Comparison of ENCODE assay signal across 8 cellular contexts in the genomic region with DNA sequence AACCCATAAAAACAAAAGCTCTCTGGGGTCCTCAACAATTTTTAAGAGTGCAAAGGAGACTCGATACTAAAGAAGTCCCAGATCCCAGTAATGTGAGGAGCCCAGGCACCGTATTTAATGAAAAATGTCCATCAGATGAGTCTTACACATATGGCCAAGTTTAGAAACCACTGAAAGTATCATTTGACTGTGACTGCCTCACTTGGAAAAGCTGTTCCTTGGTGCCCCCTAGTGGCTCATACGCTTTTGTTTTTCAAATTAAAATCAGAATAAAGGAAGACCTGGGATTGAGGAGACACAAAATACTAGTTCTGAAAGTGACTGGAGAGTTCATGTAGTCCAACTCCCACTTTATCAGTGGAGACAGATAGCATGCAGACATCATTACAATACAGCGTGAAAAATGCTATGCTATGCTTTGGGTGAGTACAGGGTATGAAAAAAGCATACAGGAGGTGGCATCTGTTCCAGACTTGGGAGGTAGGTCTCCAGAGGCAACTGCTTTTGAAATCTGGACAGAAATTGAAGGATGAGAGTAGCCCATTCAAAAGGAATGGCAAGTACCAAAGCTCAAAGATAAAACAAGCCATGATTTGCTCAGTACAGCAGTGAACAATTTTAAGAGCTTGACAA. TPM values are rescaled to one million over a fixed set of nuclear protein-coding genes. Genes with fewer than 3 reads are reported as not detected.
DNase-seq lines count a peak whose midpoint lies in the region; ATAC-seq, FAIRE-seq and TF ChIP-seq lines count a peak whose summit lies in the region.

No MANE protein-coding gene starts in this region.

- H4K20me1 ChIP-seq in KMS-11 (ENCODE audit: insufficient read depth) (no peaks in the 10 kb centered on the region), OCI-LY7 (ENCODE audit: insufficient read depth, low read length) (no peaks in the 10 kb centered on the region), fibroblast of lung (ENCODE audit: control insufficient read depth, extremely low read depth, insufficient read depth, low read length) (no peaks in the 10 kb centered on the region)

- CTCF ChIA-PET in OCI-LY7 (lab: Charles Lee; ENCODE audit: unreplicated experiment) = interaction anchor here (1.2 kb wide), 1 partner anchor 15 kb away, joined by 3 read pairs; no protein-coding TSS in a partner anchor

- H3K9me3 ChIP-seq in OCI-LY7 (ENCODE audit: low read length) (no peaks in the 10 kb centered on the region), fibroblast of lung (ENCODE audit: control insufficient read depth, insufficient read depth, low read depth, low read length) (no peaks in the 10 kb centered on the region)

- H3K36me3 ChIP-seq in KMS-11 (ENCODE audit: insufficient read depth) (no peaks in the 10 kb centered on the region), OCI-LY7 (ENCODE audit: insufficient read depth, low read length) (peaks cover 33% of the 10 kb centered on the region; the same call in 1 of the 2 replicates), fibroblast of lung (ENCODE audit: control insufficient read depth, insufficient read depth, low read length) (no peaks in the 10 kb centered on the region)

- no peaks in the 10 kb centered on the region for H3K9me2 ChIP-seq in OCI-LY7 (ENCODE audit: insufficient read depth, low read length)

- peak; percentile 81 for ATAC-seq in GM21825 (IDR thresholded peaks at IDR 0.05; ENCODE audit: unreplicated experiment)

- H3K36me3 Mint-ChIP-seq in type B pancreatic cell = no peaks in the 10 kb centered on the region

- BruUV-seq in OCI-LY7 (replicated peaks; lab: Mats Ljungman, UMichigan) = no TSS peak

- FAIRE-seq in G401.6 (lab: Jason Lieb, UNC) = peak; percentile 92

- H3K79me2 ChIP-seq in KMS-11 (ENCODE audit: insufficient read depth, low read depth) = no peaks in the 10 kb centered on the region
- H3K79me2 ChIP-seq in OCI-LY7 (ENCODE audit: insufficient read depth, low read depth, low read length) = no peaks in the 10 kb centered on the region
- H3K79me2 ChIP-seq in fibroblast of lung (ENCODE audit: control insufficient read depth, insufficient read depth, low read length) = no peaks in the 10 kb centered on the region

- no peak overlapping the region for H3K4me3 Mint-ChIP-seq in type B pancreatic cell

- H2AFZ ChIP-seq in KMS-11 (ENCODE audit: low read depth) = no peak overlapping the region
- no peak overlapping the region for H2AFZ ChIP-seq in OCI-LY7 (ENCODE audit: low read length)
- H2AFZ ChIP-seq in fibroblast of lung (ENCODE audit: low read length) = no peak overlapping the region

- no peak overlapping the region for H3K4me3 ChIP-seq in KMS-11 (IDR thresholded peaks at IDR 0.05; ENCODE audit: insufficient read depth, low read depth, low read length)
- H3K4me3 ChIP-seq in OCI-LY7 (ENCODE audit: low read depth, low read length, poor library complexity, severe bottlenecking) = no peak overlapping the region
- no peak overlapping the region for H3K4me3 ChIP-seq in fibroblast of lung (replicated peaks in 1 of 4; ENCODE audit: control extremely low read depth in 1 of 4, insufficient read depth in 1 of 4, low read depth in 3 of 4, low read length in 4 of 4)

- intact Hi-C loops in OCI-LY7 (cut with micrococcal nuclease; ENCODE audit: unreplicated experiment) = loop anchor here (2.0 kb wide), 2 partner anchors 137 to 383 kb away; no protein-coding TSS in a partner anchor

- no peaks in the 10 kb centered on the region for H3K4me1 Mint-ChIP-seq in type B pancreatic cell (ENCODE audit: unreplicated experiment)

- H3K27me3 Mint-ChIP-seq in type B pancreatic cell = no peaks in the 10 kb centered on the region

- H3K4me2 ChIP-seq in KMS-11 (no peak overlapping the region), OCI-LY7 (ENCODE audit: low read length) (no peak overlapping the region), fibroblast of lung (ENCODE audit: extremely low read depth, insufficient read depth, low read length) (no peak overlapping the region)

- POLR2A ChIA-PET in OCI-LY7 (lab: Charles Lee) = interaction anchor here (0.9 to 4.8 kb wide), 3 partner anchors 11 to 35 kb away, joined by 3 to 15 read pairs (median 8); no protein-coding TSS in a partner anchor

- H3K27me3 ChIP-seq in KMS-11 (ENCODE audit: insufficient read depth, low read depth) = no peaks in the 10 kb centered on the region
- no peaks in the 10 kb centered on the region for H3K27me3 ChIP-seq in fibroblast of lung (ENCODE audit: control insufficient read depth, insufficient read depth, low read length)

- H3K27ac ChIP-seq in KMS-11 (no peak overlapping the region), OCI-LY7 (ENCODE audit: low read depth, low read length, poor library complexity, severe bottlenecking) (no peak overlapping the region), fibroblast of lung (ENCODE audit: insufficient read depth, low read length) (no peak overlapping the region)

- TF ChIP-seq CTCF in KMS-11 (conservative IDR thresholded peaks at IDR 0.05; ENCODE audit: low read depth, low read length) = peak; percentile 58
- TF ChIP-seq CTCF in OCI-LY7 (conservative IDR thresholded peaks at IDR 0.05; ENCODE audit: low read length) = peak; percentile 96
- peak; percentile 70 to 77 for TF ChIP-seq CTCF in fibroblast of lung (conservative IDR thresholded peaks at IDR 0.05 in 1 of 2, IDR thresholded peaks at IDR 0.05 in 1 of 2; ENCODE audit: low read depth in 1 of 2, low read length in 2 of 2)
- TF ChIP-seq CTCF in type B pancreatic cell (conservative IDR thresholded peaks at IDR 0.05) = peak; percentile 89

- H3K4me1 ChIP-seq in KMS-11 (ENCODE audit: low read depth, poor library complexity, severe bottlenecking) = peaks cover 6% of the 10 kb centered on the region
- H3K4me1 ChIP-seq in OCI-LY7 (ENCODE audit: insufficient read depth, low read length, poor library complexity, severe bottlenecking) = no peaks in the 10 kb centered on the region
- H3K4me1 ChIP-seq in fibroblast of lung (ENCODE audit: control insufficient read depth, extremely low read depth, insufficient read depth, low read length) = no peaks in the 10 kb centered on the region

- H3K9ac ChIP-seq in KMS-11 = no peak overlapping the region
- H3K9ac ChIP-seq in fibroblast of lung (ENCODE audit: insufficient read depth, low read length) = no peak overlapping the region

- DNase-seq in OCI-LY7 (ENCODE audit: low spot score) = peak; percentile 78
- peak; percentile 30 for DNase-seq in activated T-cell treated with anti-CD3 and anti-CD28 coated beads for 48 hours (ENCODE audit: low read depth)
- peak; percentile 80 to 92 for DNase-seq in fibroblast of lung (ENCODE audit: low read depth in 2 of 2)
- DNase-seq in occipital lobe (lab: John Stamatoyannopoulos, UW) = peak; percentile 17
- no peak for DNase-seq in type B pancreatic cell (ENCODE audit: extremely low spot score, unreplicated experiment)

- H3K27ac Mint-ChIP-seq in type B pancreatic cell = no peak overlapping the region

- no peaks in the 10 kb centered on the region for H3K9me3 Mint-ChIP-seq in type B pancreatic cell

RNA-seq across cellular contexts. Expression of gene GDAP2, which starts 33.8 kb away (rescaled TPM):
- 13.9 and 14.9 TPM in 2 replicates for total RNA-seq in OCI-LY7 (2014; rRNA removed; shearing (Covaris generic))
- total RNA-seq in OCI-LY7 (2022) (21.7 and 26.8 TPM in 2 replicates), fibroblast of lung (21.3 and 29.7 TPM in 2 replicates), occipital lobe (73.9 TPM), type B pancreatic cell (ENCODE audit: low replicate concordance) (20.4 and 25.9 TPM in 2 replicates)
- polyA plus RNA-seq in fibroblast of lung = 14.5 and 16.2 TPM in 2 replicates
- polyA plus RNA-seq in fibroblast of lung (2012) = 6.4 and 9.2 TPM in 2 replicates
- polyA minus RNA-seq in fibroblast of lung (ENCODE audit: low replicate concordance) = 5.5 and 6.2 TPM in 2 replicates

RNA-seq across cellular contexts. Expression of gene WDR3, which starts 33.9 kb away (rescaled TPM):
- 23.1 and 39.9 TPM in 2 replicates for total RNA-seq in OCI-LY7 (2014; rRNA removed; shearing (Covaris generic))
- total RNA-seq in OCI-LY7 (2022) (28.1 and 31.4 TPM in 2 replicates), fibroblast of lung (15.7 TPM in 2 replicates), occipital lobe (19.3 TPM), type B pancreatic cell (ENCODE audit: low replicate concordance) (29.6 and 36.9 TPM in 2 replicates)
- 17.4 and 43.2 TPM in 2 replicates for polyA plus RNA-seq in fibroblast of lung
- polyA plus RNA-seq in fibroblast of lung (2012) = 9.6 and 24.1 TPM in 2 replicates
- polyA minus RNA-seq in fibroblast of lung (ENCODE audit: low replicate concordance) = 3.8 and 25.2 TPM in 2 replicates
